Comparison of ENCODE assay signal across 17 cellular contexts in the genomic region with DNA sequence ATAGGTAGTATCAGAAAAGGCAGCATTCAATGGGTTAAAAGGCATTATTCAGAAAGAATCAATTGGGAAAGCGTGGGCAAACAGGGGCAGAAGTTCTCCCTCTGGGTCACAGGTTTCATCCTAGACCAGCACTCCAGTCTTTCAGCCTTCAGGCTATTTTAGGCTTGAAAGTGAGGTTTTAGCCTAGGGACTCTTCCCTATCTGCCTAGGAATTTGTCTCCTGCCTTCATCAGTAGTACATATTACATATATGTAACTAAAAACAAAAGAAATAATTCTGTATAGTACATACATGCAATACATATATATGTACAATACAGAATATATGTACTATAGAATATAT. TPM values are rescaled to one million over a fixed set of nuclear protein-coding genes. Genes with fewer than 3 reads are reported as not detected.
A peak's percentile ranks its signal among the peaks of the same experiment; 100 is the strongest.
DNase-seq lines count a peak whose midpoint lies in the region; ATAC-seq and FAIRE-seq lines count a peak whose summit lies in the region.
"Had no signal": no experiment of that assay in that cellular context is flagged by ENCODE, and none has a peak within 500 bp of the region (broad histone marks: within the 10 kb centered on the region; RNA-seq: fewer than 3 reads in every experiment).

No MANE protein-coding gene starts in this region.

- H3K4me3 ChIP-seq in Karpas-422 (ENCODE audit: low read length): no peak overlapping the region
- H3K4me3 ChIP-seq: neural progenitor cell, uterus had no signal

- no peaks in the 10 kb centered on the region for H3K4me1 ChIP-seq in Karpas-422 (ENCODE audit: low read length)
- H3K4me1 ChIP-seq: neural progenitor cell, uterus had no signal

- H3K27ac ChIP-seq in Karpas-422 (ENCODE audit: low read length): no peak overlapping the region
- H3K27ac ChIP-seq: neural progenitor cell, uterus had no signal

- intact Hi-C loops in activated naive CD4-positive, alpha-beta T cell treated with anti-CD3 and anti-CD28 coated beads for 36 hours (cut with micrococcal nuclease): loop anchor here (1.0 to 5.0 kb wide), 2 partner anchors 14 to 35 kb away; a partner anchor contains a TSS

- H3K9me3 ChIP-seq in Karpas-422 (ENCODE audit: low read length): peaks cover 4% of the 10 kb centered on the region
- H3K9me3 ChIP-seq: uterus had no signal

- H3K79me2 ChIP-seq in Karpas-422 (ENCODE audit: low read length): no peaks in the 10 kb centered on the region

- CTCF ChIA-PET in activated naive CD4-positive, alpha-beta T cell treated with anti-CD3 and anti-CD28 coated beads for 36 hours (lab: Charles Lee): interaction anchor here (1.0 to 1.7 kb wide), 5 partner anchors 11 to 82 kb away, joined by 3 to 11 read pairs (median 4); no protein-coding TSS in a partner anchor

- DNase-seq in activated naive CD4-positive, alpha-beta T cell treated with anti-CD3 and anti-CD28 coated beads for 36 hours: no peak
- no peak for DNase-seq in activated naive CD4-positive, alpha-beta T cell treated with anti-CD3 and anti-CD28 coated beads, Interleukin-2, amount 50 U/mL, for 16 hours
- no peak for DNase-seq in Karpas-422
- DNase-seq in activated naive CD8-positive, alpha-beta T cell treated with anti-CD3 and anti-CD28 coated beads, Interleukin-2, amount 50 U/mL, for 24 hours: no peak
- DNase-seq in stimulated activated CD4-positive, alpha-beta T cell treated with anti-CD3 and anti-CD28 coated beads, Interleukin-1b, Interleukin-23, amount 100 ng/mL, for 48 hours: no peak
- DNase-seq in NCI-H82 (lab: John Stamatoyannopoulos, UW): no peak
- no peak for DNase-seq in frontal cortex (ENCODE audit: low spot score in 2 of 2)
- DNase-seq: amygdala; endodermal cell; Kasumi-1; NCI-H1417; NCI-H2227 treated with DMSO at 0.1 percent for 48 hours; stimulated activated CD4-positive, alpha-beta T cell treated with anti-CD3 and anti-CD28 coated beads, Interleukin-12 subunit alpha, Interleukin-12 subunit beta, amount 100 ng/mL, for 4 hours; uterus had no signal

- no peak overlapping the region for H3K4me2 ChIP-seq in Karpas-422 (ENCODE audit: low read depth, low read length, poor library complexity, severe bottlenecking)
- H3K4me2 ChIP-seq: neural progenitor cell had no signal

- H3K9me3 Mint-ChIP-seq in activated naive CD4-positive, alpha-beta T cell treated with anti-CD3 and anti-CD28 coated beads for 36 hours: peaks cover 16% of the 10 kb centered on the region
- H3K9me3 Mint-ChIP-seq in activated naive CD8-positive, alpha-beta T cell treated with anti-CD3 and anti-CD28 coated beads, Interleukin-2, amount 50 U/mL, for 24 hours: peaks cover 20% of the 10 kb centered on the region
- H3K9me3 Mint-ChIP-seq in stimulated activated memory B cell treated with anti-CD40 and anti-IgM and Interleukin-4, amounts not matched to agents 10 μg/mL and 1 μg/mL and 100 μg/mL, for 72 hours: peaks cover 9% of the 10 kb centered on the region

- H3K27ac Mint-ChIP-seq in activated naive CD4-positive, alpha-beta T cell treated with anti-CD3 and anti-CD28 coated beads for 36 hours: peak overlapping the region; percentile 59
- peak overlapping the region; percentile 85 for H3K27ac Mint-ChIP-seq in activated naive CD8-positive, alpha-beta T cell treated with anti-CD3 and anti-CD28 coated beads, Interleukin-2, amount 50 U/mL, for 24 hours
- H3K27ac Mint-ChIP-seq in stimulated activated memory B cell treated with anti-CD40 and anti-IgM and Interleukin-4, amounts not matched to agents 10 μg/mL and 1 μg/mL and 100 μg/mL, for 72 hours: peak overlapping the region; percentile 70
- H3K27ac Mint-ChIP-seq: endodermal cell, neural progenitor cell had no signal

- H4K20me1 ChIP-seq in Karpas-422 (ENCODE audit: insufficient read depth, low read depth, low read length): no peaks in the 10 kb centered on the region

- H3K36me3 Mint-ChIP-seq in activated naive CD4-positive, alpha-beta T cell treated with anti-CD3 and anti-CD28 coated beads for 36 hours (ENCODE audit: low read depth): peaks cover 8% of the 10 kb centered on the region
- H3K36me3 Mint-ChIP-seq in activated naive CD8-positive, alpha-beta T cell treated with anti-CD3 and anti-CD28 coated beads, Interleukin-2, amount 50 U/mL, for 24 hours (ENCODE audit: low read depth): peaks cover 7% of the 10 kb centered on the region
- peaks cover 13% of the 10 kb centered on the region for H3K36me3 Mint-ChIP-seq in stimulated activated memory B cell treated with anti-CD40 and anti-IgM and Interleukin-4, amounts not matched to agents 10 μg/mL and 1 μg/mL and 100 μg/mL, for 72 hours
- H3K36me3 Mint-ChIP-seq: neural progenitor cell had no signal

- no peaks in the 10 kb centered on the region for H3K27me3 Mint-ChIP-seq in activated naive CD4-positive, alpha-beta T cell treated with anti-CD3 and anti-CD28 coated beads for 36 hours (ENCODE audit: low read depth)
- no peaks in the 10 kb centered on the region for H3K27me3 Mint-ChIP-seq in activated naive CD8-positive, alpha-beta T cell treated with anti-CD3 and anti-CD28 coated beads, Interleukin-2, amount 50 U/mL, for 24 hours
- no peaks in the 10 kb centered on the region for H3K27me3 Mint-ChIP-seq in stimulated activated memory B cell treated with anti-CD40 and anti-IgM and Interleukin-4, amounts not matched to agents 10 μg/mL and 1 μg/mL and 100 μg/mL, for 72 hours

- H3K27me3 ChIP-seq in Karpas-422 (ENCODE audit: low read length): 0 out of 2 replicates have a peak, but pooled peaks cover 2% of the 10 kb centered on the region
- H3K27me3 ChIP-seq: neural progenitor cell, uterus had no signal

- peak overlapping the region; percentile 58 for H3K4me3 Mint-ChIP-seq in activated naive CD4-positive, alpha-beta T cell treated with anti-CD3 and anti-CD28 coated beads for 36 hours
- peak overlapping the region; percentile 61 for H3K4me3 Mint-ChIP-seq in activated naive CD8-positive, alpha-beta T cell treated with anti-CD3 and anti-CD28 coated beads, Interleukin-2, amount 50 U/mL, for 24 hours
- H3K4me3 Mint-ChIP-seq in stimulated activated memory B cell treated with anti-CD40 and anti-IgM and Interleukin-4, amounts not matched to agents 10 μg/mL and 1 μg/mL and 100 μg/mL, for 72 hours: peak overlapping the region; percentile 64
- H3K4me3 Mint-ChIP-seq: endodermal cell, neural progenitor cell had no signal

- no peak overlapping the region for H3K9ac ChIP-seq in Karpas-422 (ENCODE audit: low read length)
- H3K9ac ChIP-seq: neural progenitor cell had no signal

- H3K4me1 Mint-ChIP-seq in activated naive CD4-positive, alpha-beta T cell treated with anti-CD3 and anti-CD28 coated beads for 36 hours (ENCODE audit: low read depth): peaks cover 20% of the 10 kb centered on the region
- H3K4me1 Mint-ChIP-seq in activated naive CD8-positive, alpha-beta T cell treated with anti-CD3 and anti-CD28 coated beads, Interleukin-2, amount 50 U/mL, for 24 hours: peaks cover 15% of the 10 kb centered on the region
- H3K4me1 Mint-ChIP-seq in stimulated activated memory B cell treated with anti-CD40 and anti-IgM and Interleukin-4, amounts not matched to agents 10 μg/mL and 1 μg/mL and 100 μg/mL, for 72 hours: peaks cover 19% of the 10 kb centered on the region
- H3K4me1 Mint-ChIP-seq: endodermal cell, neural progenitor cell had no signal

- FAIRE-seq in frontal cortex (lab: Jason Lieb, UNC): no peak
- FAIRE-seq: keratinocyte had no signal

- no peaks in the 10 kb centered on the region for H3K36me3 ChIP-seq in Karpas-422 (ENCODE audit: insufficient read depth, low read length)
- H3K36me3 ChIP-seq: uterus had no signal

- no peaks in the 10 kb centered on the region for H3K9me2 ChIP-seq in Karpas-422 (replicated peaks; ENCODE audit: insufficient read depth, low read length)

- 0 out of 2 replicates have a peak overlapping the region, but pooled peaks have one; percentile 51 for H2AFZ ChIP-seq in Karpas-422 (ENCODE audit: low read length)
- H2AFZ ChIP-seq: neural progenitor cell had no signal

- ATAC-seq in activated naive CD8-positive, alpha-beta T cell treated with anti-CD3 and anti-CD28 coated beads, Interleukin-2, amount 50 U/mL, for 24 hours: no peak
- no peak for ATAC-seq in stimulated activated memory B cell treated with anti-CD40 and anti-IgM and Interleukin-4, amounts not matched to agents 10 μg/mL and 1 μg/mL and 100 μg/mL, for 72 hours

RNA-seq across cellular contexts. Expression of a gene that starts 34.6 kb away (rescaled TPM):
- 10 to 100 TPM; 51.9 to 63.1 TPM for total RNA-seq in activated naive CD4-positive, alpha-beta T cell treated with anti-CD3 and anti-CD28 coated beads for 36 hours
- total RNA-seq in Karpas-422 (2014; rRNA removed; shearing (Covaris generic); ENCODE audit: low replicate concordance): 28.5 and 58.7 TPM in 2 replicates
- 155 TPM for total RNA-seq in frontal cortex
